In the genomic region with DNA sequence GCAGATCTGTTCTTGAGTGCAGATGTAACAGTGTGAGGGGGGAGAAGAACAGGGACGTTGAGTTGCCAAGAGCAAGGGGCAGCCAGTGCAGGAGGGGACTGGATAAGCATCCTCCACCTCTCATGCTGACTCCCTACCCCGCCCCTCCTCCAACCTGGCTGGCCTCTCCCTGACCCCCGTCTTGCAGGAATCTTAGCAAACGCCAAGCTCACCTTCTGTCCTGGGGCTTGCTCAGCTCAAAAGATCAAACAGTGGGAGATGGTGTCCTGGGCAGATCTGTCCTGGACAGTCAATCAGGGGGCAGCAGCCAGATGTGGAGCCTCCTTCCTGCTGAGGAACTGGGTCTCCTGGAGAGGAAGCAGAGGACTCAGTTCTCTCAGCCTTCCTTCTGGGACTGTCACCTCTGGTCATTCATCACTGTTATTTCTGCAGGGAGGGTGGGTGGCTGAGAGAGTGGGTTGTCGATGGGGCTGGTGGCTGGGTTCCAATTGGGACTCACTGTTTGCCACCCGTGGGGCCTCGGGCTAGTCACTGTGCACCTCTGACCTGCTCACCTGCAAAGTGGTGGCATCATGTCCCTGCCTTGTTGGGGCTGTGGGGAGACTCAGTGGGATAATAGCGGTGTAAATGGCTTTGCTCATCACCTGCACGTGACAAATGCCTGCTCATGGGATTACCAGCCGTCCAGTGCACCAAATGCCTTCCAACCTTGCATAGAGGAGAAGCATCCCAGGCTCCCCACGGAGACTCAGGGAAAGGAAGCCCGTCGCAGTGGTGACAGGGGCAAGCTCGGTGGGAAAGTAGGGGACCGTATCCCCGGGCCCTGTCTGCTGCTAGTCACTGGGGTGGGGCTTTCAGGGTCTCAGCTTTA, we compare ENCODE assay signal across 21 cellular contexts.
A peak's percentile ranks its signal among the peaks of the same experiment; 100 is the strongest.
DNase-seq lines count a peak whose midpoint lies in the region; ATAC-seq, FAIRE-seq and TF ChIP-seq lines count a peak whose summit lies in the region.
"Had no signal": no experiment of that assay in that cellular context is flagged by ENCODE, and none has a peak within 500 bp of the region (broad histone marks: within the 10 kb centered on the region; RNA-seq: fewer than 3 reads in every experiment).

No MANE protein-coding gene starts in this region.

- H3K36me3 ChIP-seq in bronchial epithelial cell (ENCODE audit: control insufficient read depth, insufficient read depth, low read length) = no peaks in the 10 kb centered on the region
- no peaks in the 10 kb centered on the region for H3K36me3 ChIP-seq in lower lobe of right lung
- H3K36me3 ChIP-seq in SK-N-SH (replicated peaks in 1 of 2; ENCODE audit: control insufficient read depth in 1 of 2, insufficient read depth in 2 of 2, low read length in 1 of 2) = no peaks in the 10 kb centered on the region

- 23% methylated on average over 13 of the region's 16 CpGs for WGBS in SK-N-SH (ENCODE audit: low lambda C conversion rate)

- H3K9me3 Mint-ChIP-seq in progenitor cell of endocrine pancreas (ENCODE audit: low read depth) = no peaks in the 10 kb centered on the region
- H3K9me3 Mint-ChIP-seq: HFFc6 had no signal

- H3F3A ChIP-seq in SK-N-SH (replicated peaks; ENCODE audit: insufficient read depth) = no peaks in the 10 kb centered on the region

- POLR2A ChIA-PET in SK-N-SH (lab: Yijun Ruan, JAX) = no interaction called here

- H3K79me2 ChIP-seq in SK-N-SH (ENCODE audit: insufficient read depth) = no peaks in the 10 kb centered on the region

- H3K27me3 Mint-ChIP-seq in progenitor cell of endocrine pancreas = peaks cover 9% of the 10 kb centered on the region

- TF ChIP-seq RAD21 in SK-N-SH (IDR thresholded peaks at IDR 0.05; ENCODE audit: low read length) = no peak

- DNase-seq in activated CD8-positive, alpha-beta memory T cell treated with anti-CD3 and anti-CD28 coated beads for 24 hours = peak; percentile 24
- no peak for DNase-seq in activated CD8-positive, alpha-beta memory T cell treated with anti-CD3 and anti-CD28 coated beads, Interleukin-2, amount 50 U/mL, for 48 hours
- DNase-seq in bronchial epithelial cell (ENCODE audit: low read depth) (no peak), mesenteric fat pad (ENCODE audit: low spot score) (peak; percentile 57), progenitor cell of endocrine pancreas (ENCODE audit: low spot score, unreplicated experiment) (peak; percentile 9), lower lobe of right lung (no peak), SK-N-SH (no peak), NK-92 (lab: John Stamatoyannopoulos, UW; ENCODE audit: unreplicated experiment) (no peak)
- DNase-seq: AML-193, DMS79, HFFc6, Karpas-422, NCI-H1417 treated with DMSO at 0.1 percent for 48 hours, NCI-H2029, NCI-H446, NCI-H526 treated with DMSO at 0.1 percent for 48 hours, OCI-M1, SHP77 treated with DMSO at 0.1 percent for 48 hours had no signal

- no peak overlapping the region for H2AFZ ChIP-seq in SK-N-SH (ENCODE audit: low read depth)

- no peaks in the 10 kb centered on the region for H3K9me2 ChIP-seq in SK-N-SH

- H3K4me3 ChIP-seq in bronchial epithelial cell (ENCODE audit: low read depth, low read length) (no peak overlapping the region), lower lobe of right lung (no peak overlapping the region), SK-N-SH (ENCODE audit: low read depth in 2 of 2, low read length in 1 of 2) (no peak overlapping the region)

- FAIRE-seq in bronchial epithelial cell (lab: Jason Lieb, UNC) = peak; percentile 73

- H3K27ac ChIP-seq in lower lobe of right lung (no peak overlapping the region), SK-N-SH (ENCODE audit: low read depth in 2 of 2, low read length in 1 of 2) (peak overlapping the region in 1 of 2 experiments; percentile 36; a peak in 2 of 4 replicates)
- H3K27ac ChIP-seq: 22Rv1, C4-2B, HL-60 had no signal

- intact Hi-C loops in lower lobe of right lung (cut with DNase I) = no loop called here

- no peak overlapping the region for H3K4me3 Mint-ChIP-seq in progenitor cell of endocrine pancreas (ENCODE audit: low read depth)
- H3K4me3 Mint-ChIP-seq: HFFc6 had no signal

- ATAC-seq in lower lobe of right lung = no peak

- no peaks in the 10 kb centered on the region for H3K4me1 ChIP-seq in lower lobe of right lung
- H3K4me1 ChIP-seq in SK-N-SH (ENCODE audit: control insufficient read depth in 1 of 2, insufficient read depth in 2 of 2, low read depth in 1 of 2, low read length in 1 of 2) = peaks cover 0 to 38% of the 10 kb centered on the region in 2 experiments; a peak in 1 of 4 replicates

- no peaks in the 10 kb centered on the region for H4K20me1 ChIP-seq in SK-N-SH (ENCODE audit: insufficient read depth)

- no peak overlapping the region for H3K4me2 ChIP-seq in SK-N-SH

- H3K36me3 Mint-ChIP-seq in progenitor cell of endocrine pancreas (ENCODE audit: insufficient read depth) = no peaks in the 10 kb centered on the region

- CTCF ChIA-PET in SK-N-SH (lab: Yijun Ruan, JAX) = interaction anchor here (0.6 to 1.3 kb wide), 2 partner anchors 25 to 270 kb away, joined by 3 read pairs; no protein-coding TSS in a partner anchor

- no peak for TF ChIP-seq CTCF in bronchial epithelial cell (IDR thresholded peaks at IDR 0.05; ENCODE audit: insufficient read depth, low read length, severe bottlenecking)
- no peak for TF ChIP-seq CTCF in progenitor cell of endocrine pancreas (IDR thresholded peaks at IDR 0.05; ENCODE audit: unreplicated experiment)
- no peak for TF ChIP-seq CTCF in lower lobe of right lung (IDR thresholded peaks at IDR 0.05)
- TF ChIP-seq CTCF in SK-N-SH (IDR thresholded peaks at IDR 0.05) = no peak

- H3K9ac ChIP-seq in SK-N-SH = no peak overlapping the region

- TF ChIP-seq EP300 in SK-N-SH (IDR thresholded peaks at IDR 0.05; ENCODE audit: borderline replicate concordance in 1 of 2, low read depth in 1 of 2, low read length in 1 of 2) = no peak

- H3K27me3 ChIP-seq in bronchial epithelial cell (ENCODE audit: control insufficient read depth, insufficient read depth, low read length) (peaks cover 3% of the 10 kb centered on the region), lower lobe of right lung (ENCODE audit: low read depth) (peaks cover 45% of the 10 kb centered on the region), SK-N-SH (ENCODE audit: insufficient read depth) (no peaks in the 10 kb centered on the region)

- H3K4me1 Mint-ChIP-seq in progenitor cell of endocrine pancreas (ENCODE audit: low read depth) = peaks cover 8% of the 10 kb centered on the region

- H3K27ac Mint-ChIP-seq in progenitor cell of endocrine pancreas = no peak overlapping the region
- H3K27ac Mint-ChIP-seq: HFFc6 had no signal

- H3K9me3 ChIP-seq in lower lobe of right lung = no peaks in the 10 kb centered on the region
- no peaks in the 10 kb centered on the region for H3K9me3 ChIP-seq in SK-N-SH

TF ChIP-seq in SK-N-SH, 30 proteins besides CTCF, POLR2A, EP300 and RAD21:
- TF ChIP-seq POLR2AphosphoS5 (IDR thresholded peaks at IDR 0.05; ENCODE audit: low read depth, low read length) (no peak), FOXJ3 (CRISPR knock-in tag; IDR thresholded peaks at IDR 0.05) (no peak), FOXM1 (IDR thresholded peaks at IDR 0.05; ENCODE audit: low read depth) (no peak), SMC3 (IDR thresholded peaks at IDR 0.05; ENCODE audit: low read depth, low read length) (no peak), NFIC (IDR thresholded peaks at IDR 0.05; ENCODE audit: borderline replicate concordance) (no peak), YY1 (IDR thresholded peaks at IDR 0.05; ENCODE audit: low read depth) (no peak), GABPA (IDR thresholded peaks at IDR 0.05; ENCODE audit: low read depth) (no peak), RXRA (IDR thresholded peaks at IDR 0.05; ENCODE audit: borderline replicate concordance, low read depth) (no peak), EZH2phosphoT487 (IDR thresholded peaks at IDR 0.05; ENCODE audit: borderline replicate concordance, low read depth) (no peak), ELF1 (IDR thresholded peaks at IDR 0.05) (no peak)
TF ChIP-seq in SK-N-SH: peak in this region for 0.

Comparison
In these comparisons a context has a peak if more than half of its experiments do, and no peak if none do; other contexts are left out.
1. DNase-seq: peak in activated CD8-positive, alpha-beta memory T cell treated with anti-CD3 and anti-CD28 coated beads for 24 hours (single experiment), mesenteric fat pad (single experiment) and progenitor cell of endocrine pancreas (single experiment); none in activated CD8-positive, alpha-beta memory T cell treated with anti-CD3 and anti-CD28 coated beads, Interleukin-2, amount 50 U/mL, for 48 hours (single experiment), bronchial epithelial cell (single experiment), lower lobe of right lung (single experiment), SK-N-SH (single experiment) and NK-92 (single experiment).